Comparison of ENCODE assay signal across 8 cellular contexts in genomic region chr13:101453784-101454201, GRCh38. TPM values are rescaled to one million over a fixed set of nuclear protein-coding genes. Genes with fewer than 3 reads are reported as not detected.
DNase-seq lines count a peak whose midpoint lies in the region; ATAC-seq and TF ChIP-seq lines count a peak whose summit lies in the region.

No MANE protein-coding gene starts in this region.

- H3K27ac Mint-ChIP-seq in naive thymus-derived CD8-positive, alpha-beta T cell, result no peak overlapping the region

- H3K27me3 Mint-ChIP-seq in naive thymus-derived CD8-positive, alpha-beta T cell, result peaks cover 13 to 48% (median 23%) of the 10 kb centered on the region in 5 donors

- H3K9me3 Mint-ChIP-seq in naive thymus-derived CD8-positive, alpha-beta T cell, result peaks cover 0 to 3% (median 0%) of the 10 kb centered on the region in 9 donors

- peak in 3 of 10 donors; percentile 16 to 49 (median 24) for DNase-seq in dorsolateral prefrontal cortex
- DNase-seq in naive thymus-derived CD8-positive, alpha-beta T cell, result no peak
- no peak for DNase-seq in stimulated activated CD4-positive, alpha-beta T cell treated with anti-CD3 and anti-CD28 coated beads, Interleukin-2, amount 100 ng/mL, for 24 hours
- DNase-seq in middle frontal gyrus (ENCODE audit: extremely low spot score, low spot score), result no peak
- no peak for DNase-seq in activated CD4-positive, CD25-positive, alpha-beta regulatory T cell (lab: John Stamatoyannopoulos, UW)
- DNase-seq in activated CD4-positive, alpha-beta T cell treated with anti-CD3 and anti-CD28 coated beads for 1 hour, result no peak

- intact Hi-C loops in dorsolateral prefrontal cortex (cut with DNase I), result loop anchor here in 1 of 2 donors (5.0 to 10.0 kb wide), 2 partner anchors 36 to 149 kb away; partner anchors contain the start of gene NALCN

- H3K4me1 Mint-ChIP-seq in naive thymus-derived CD8-positive, alpha-beta T cell, result peaks cover 0 to 8% (median 2%) of the 10 kb centered on the region in 4 donors

- peak overlapping the region; percentile 16 to 71 (median 54) for H3K4me3 ChIP-seq in dorsolateral prefrontal cortex

- no peaks in the 10 kb centered on the region for H3K36me3 Mint-ChIP-seq in naive thymus-derived CD8-positive, alpha-beta T cell

- peak in 46 of 56 donors; percentile 4 to 77 (median 46) for TF ChIP-seq CTCF in dorsolateral prefrontal cortex (IDR thresholded peaks at IDR 0.05 in 54 of 56, conservative IDR thresholded peaks at IDR 0.05 in 2 of 56; ENCODE audit: low read depth in 1 of 56, partially characterized antibody in 56 of 56)

- ATAC-seq in GM19035 (IDR thresholded peaks at IDR 0.05; ENCODE audit: unreplicated experiment) (peak; percentile 39), HG03378 (IDR thresholded peaks at IDR 0.05; ENCODE audit: unreplicated experiment) (peak; percentile 24)
- ATAC-seq in naive thymus-derived CD8-positive, alpha-beta T cell, result peak in 1 of 2 donors; percentile 14

- H3K4me3 Mint-ChIP-seq in naive thymus-derived CD8-positive, alpha-beta T cell, result peak overlapping the region in 6 of 10 donors; percentile 37 to 70 (median 48)

- POLR2A ChIA-PET in naive thymus-derived CD8-positive, alpha-beta T cell (lab: Charles Lee), result no interaction called here

- H3K27me3 ChIP-seq in dorsolateral prefrontal cortex, result peaks cover 0 to 5% (median 0%) of the 10 kb centered on the region in 45 donors

- peak overlapping the region in 7 of 59 donors; percentile 13 to 52 (median 30) for H3K27ac ChIP-seq in dorsolateral prefrontal cortex

RNA-seq across cellular contexts. Expression of gene ITGBL1, which starts 1.3 kb away (rescaled TPM):
- total RNA-seq in dorsolateral prefrontal cortex, result 1 to 10 TPM in 82 of 120 experiments, under 1 TPM in 38; 0.22 to 5.3 (median 1.3) TPM
- not detected for total RNA-seq in naive thymus-derived CD8-positive, alpha-beta T cell
- not detected for polyA plus RNA-seq in naive thymus-derived CD8-positive, alpha-beta T cell

RNA-seq across cellular contexts. Expression of gene NALCN, which starts 37.5 kb away (rescaled TPM):
- total RNA-seq in dorsolateral prefrontal cortex, result 100 to 1,000 TPM in 18 of 120 experiments, 10 to 100 TPM in 102; 73.7 to 113 (median 91.2) TPM
- total RNA-seq in naive thymus-derived CD8-positive, alpha-beta T cell, result not detected
- polyA plus RNA-seq in naive thymus-derived CD8-positive, alpha-beta T cell, result not detected

Comparison
In these comparisons a context has a peak if more than half of its experiments do, and no peak if none do; other contexts are left out.
1. RNA of gene NALCN, which starts 37.5 kb away (total RNA-seq): 73.7 to 113 TPM in dorsolateral prefrontal cortex; not detected in naive thymus-derived CD8-positive, alpha-beta T cell; every median in the first group is over 10 times any median in the second.